ENCODE assay signal across 11 cellular contexts in genomic region chr2:74764429-74765272, GRCh38.
DNase-seq lines count a peak whose midpoint lies in the region; ATAC-seq and TF ChIP-seq lines count a peak whose summit lies in the region.
"Had no signal": no experiment of that assay in that cellular context is flagged by ENCODE, and none has a peak within 500 bp of the region (broad histone marks: within the 10 kb centered on the region; RNA-seq: fewer than 3 reads in every experiment).

No MANE protein-coding gene starts in this region.

- H2BK120ac ChIP-seq in IMR-90 (ENCODE audit: low read depth, low read length): peak overlapping the region; percentile 67

- H3K4me2 ChIP-seq in IMR-90 (ENCODE audit: low read depth, low read length): peak overlapping the region; percentile 29

- H4K20me1 ChIP-seq in IMR-90 (ENCODE audit: insufficient read depth, low read length): no peaks in the 10 kb centered on the region

- H4K8ac ChIP-seq in IMR-90 (ENCODE audit: low read depth in 2 of 2, low read length in 2 of 2): peak overlapping the region; percentile 11 to 20; a peak in 2 of 4 replicates

- H3K9me1 ChIP-seq in IMR-90 (ENCODE audit: insufficient read depth, low read length): peaks cover 32% of the 10 kb centered on the region

- peak overlapping the region; percentile 4; the same call in 1 of the 2 replicates for H3K23ac ChIP-seq in IMR-90 (ENCODE audit: low read depth, low read length)

- TF ChIP-seq CTCF in IMR-90 (conservative IDR thresholded peaks at IDR 0.05; ENCODE audit: low read depth, low read length): no peak
- TF ChIP-seq CTCF in omental fat pad (IDR thresholded peaks at IDR 0.05): no peak

- TF ChIP-seq POLR2A in IMR-90 (IDR thresholded peaks at IDR 0.05; ENCODE audit: low read depth, low read length): no peak

- CTCF ChIA-PET in IMR-90 (lab: Yijun Ruan, JAX): interaction anchor here (0.6 to 1.9 kb wide), 4 partner anchors 71 to 110 kb away, joined by 3 to 5 read pairs (median 4); no protein-coding TSS in a partner anchor

- no peak for TF ChIP-seq RAD21 in IMR-90 (IDR thresholded peaks at IDR 0.05; ENCODE audit: low read length)

- H3K79me1 ChIP-seq in IMR-90 (ENCODE audit: low read depth in 1 of 2, low read length in 2 of 2): no peaks in the 10 kb centered on the region

- no peaks in the 10 kb centered on the region for H3K36me3 ChIP-seq in IMR-90 (ENCODE audit: control insufficient read depth, insufficient read depth, low read length)
- no peaks in the 10 kb centered on the region for H3K36me3 ChIP-seq in adipocyte (ENCODE audit: control insufficient read depth, insufficient read depth, low read length, severe bottlenecking)

- no TSS peak for BruUV-seq in IMR-90 (replicated peaks; lab: Mats Ljungman, UMichigan)

- no peaks in the 10 kb centered on the region for H3K9me3 ChIP-seq in IMR-90 (ENCODE audit: control insufficient read depth, insufficient read depth, low read length)
- H3K9me3 ChIP-seq in adipocyte (ENCODE audit: control insufficient read depth, low read length): no peaks in the 10 kb centered on the region

- peak overlapping the region; percentile 12 for H3K18ac ChIP-seq in IMR-90 (ENCODE audit: low read depth, low read length)

- peak overlapping the region; percentile 58 for H4K91ac ChIP-seq in IMR-90 (ENCODE audit: insufficient read depth, low read depth, low read length)

- peak overlapping the region; percentile 71; the same call in 1 of the 2 replicates for H2AK5ac ChIP-seq in IMR-90 (ENCODE audit: low read depth, low read length)

- dilution Hi-C loops in IMR-90 (cut with HindIII; ENCODE audit: low sequenced_read_pairs, unreplicated experiment): no loop called here

- POLR2A ChIA-PET in IMR-90 (lab: Charles Lee; ENCODE audit: unreplicated experiment): no interaction called here

- H3K4me1 ChIP-seq in IMR-90 (ENCODE audit: control insufficient read depth, insufficient read depth, low read length) (peaks cover 28% of the 10 kb centered on the region), adipocyte (ENCODE audit: control insufficient read depth, insufficient read depth, low read length) (peaks cover 65% of the 10 kb centered on the region)

- H2AK9ac ChIP-seq in IMR-90 (replicated peaks; ENCODE audit: low read depth, low read length, poor library complexity): no peak overlapping the region

- peak; percentile 56 for ATAC-seq in IMR-90 (ENCODE audit: low read depth)
- peak; percentile 42 for ATAC-seq in omental fat pad (ENCODE audit: low FRiP score)
- ATAC-seq in GM18907 (IDR thresholded peaks at IDR 0.05; ENCODE audit: unreplicated experiment): no peak
- ATAC-seq: naive thymus-derived CD8-positive, alpha-beta T cell had no signal

- peak overlapping the region; percentile 1; the same call in 1 of the 2 replicates for H4K5ac ChIP-seq in IMR-90 (ENCODE audit: low read depth, low read length)

- peak overlapping the region; percentile 1; the same call in 1 of the 2 replicates for H3K27ac ChIP-seq in IMR-90 (ENCODE audit: insufficient read depth, low read length)

- intact Hi-C loops in IMR-90 (cut with micrococcal nuclease): loop anchor here (2.0 kb wide), 2 partner anchors 18 to 70 kb away; partner anchors contain the start of gene HK2

- H3K56ac ChIP-seq in IMR-90 (ENCODE audit: extremely low read depth, insufficient read depth, low read length): no peak overlapping the region

- WGBS in IMR-90 (ENCODE audit: extremely low coverage in 2 of 2, insufficient read length in 1 of 2), 2 experiments: no CpG with 5 or more reads among the region's 5 CpGs

- no peak overlapping the region for H3K9ac ChIP-seq in IMR-90 (ENCODE audit: low read depth, low read length)
- H3K9ac ChIP-seq in adipocyte (ENCODE audit: low read length): peak overlapping the region; percentile 66

- peak; percentile 35 for DNase-seq in NCI-H2196 (lab: John Stamatoyannopoulos, UW; ENCODE audit: unreplicated experiment)
- no peak for DNase-seq in NCI-H2196 treated with DMSO at 0.1 percent for 48 hours (lab: John Stamatoyannopoulos, UW; ENCODE audit: unreplicated experiment)
- DNase-seq in IMR-90: peak; percentile 60
- peak; percentile 36 for DNase-seq in adipocyte (ENCODE audit: low read depth)
- no peak for DNase-seq in omental fat pad (ENCODE audit: low spot score)
- DNase-seq in NCI-H128 (lab: John Stamatoyannopoulos, UW; ENCODE audit: unreplicated experiment): no peak
- no peak for DNase-seq in kidney tubule cell (ENCODE audit: low spot score)
- DNase-seq: ACHN; MM.1S; naive thymus-derived CD8-positive, alpha-beta T cell had no signal

- H3K14ac ChIP-seq in IMR-90 (replicated peaks; ENCODE audit: low read depth, low read length): peak overlapping the region; percentile 82; the same call in 1 of the 2 replicates

- peak overlapping the region; percentile 83 for H3K4ac ChIP-seq in IMR-90 (ENCODE audit: low read depth, low read length)

- H3K4me3 ChIP-seq in IMR-90 (ENCODE audit: insufficient read depth, low read depth, low read length) (no peak overlapping the region), adipocyte (ENCODE audit: low read length) (no peak overlapping the region)

- H2BK15ac ChIP-seq in IMR-90 (ENCODE audit: low read depth, low read length): peak overlapping the region; percentile 82; the same call in 1 of the 3 replicates

- in situ Hi-C loops in IMR-90 (cut with MboI; ENCODE audit: low sequenced_read_pairs): no loop called here

- H3K27me3 ChIP-seq in IMR-90 (ENCODE audit: control insufficient read depth, insufficient read depth, low read length): no peaks in the 10 kb centered on the region
- no peaks in the 10 kb centered on the region for H3K27me3 ChIP-seq in adipocyte (replicated peaks; ENCODE audit: control insufficient read depth, insufficient read depth, low read length)

- no peak overlapping the region for H2AFZ ChIP-seq in IMR-90 (replicated peaks; ENCODE audit: low read length, poor library complexity)

- H2BK20ac ChIP-seq in IMR-90 (ENCODE audit: low read depth, low read length): peak overlapping the region; percentile 81

- peak overlapping the region; percentile 29 for H2BK5ac ChIP-seq in IMR-90 (ENCODE audit: low read depth, low read length, poor library complexity, severe bottlenecking)

TF ChIP-seq in IMR-90, 13 proteins besides CTCF, POLR2A, EP300 and RAD21:
- TF ChIP-seq RFX5 (IDR thresholded peaks at IDR 0.05; ENCODE audit: low read depth, low read length) (no peak), CEBPB (IDR thresholded peaks at IDR 0.05; ENCODE audit: low read depth, low read length) (peak; percentile 74)

Comparison
In these comparisons a context has a peak if more than half of its experiments do, and no peak if none do; other contexts are left out.
1. DNase-seq: peak in NCI-H2196 (single experiment), IMR-90 (single experiment) and adipocyte (single experiment); none in NCI-H2196 treated with DMSO at 0.1 percent for 48 hours (single experiment), omental fat pad (single experiment), NCI-H128 (single experiment) and kidney tubule cell (single experiment).